Comparison of ENCODE assay signal across 10 cellular contexts in the genomic region with DNA sequence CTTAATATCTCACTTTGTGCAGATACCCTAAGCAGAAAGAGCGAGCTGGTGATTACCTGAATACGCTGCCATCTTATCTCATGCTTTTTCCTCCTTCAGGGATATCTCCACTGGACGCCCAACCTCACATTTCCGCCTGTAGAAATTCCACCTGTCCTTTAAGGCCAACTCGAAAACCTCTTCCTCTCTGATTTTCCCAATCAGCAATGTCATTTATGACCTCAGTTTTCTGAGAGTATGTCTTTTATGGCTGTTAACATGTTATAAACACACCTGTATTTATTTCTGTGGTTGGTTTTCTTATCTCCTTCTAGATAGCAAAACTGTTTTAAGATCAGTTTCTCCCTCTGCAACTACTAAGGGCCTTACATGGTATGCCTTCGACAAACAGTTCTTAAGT. TPM values are rescaled to one million over a fixed set of nuclear protein-coding genes. Genes with fewer than 3 reads are reported as not detected.
A peak's percentile ranks its signal among the peaks of the same experiment; 100 is the strongest.
DNase-seq lines count a peak whose midpoint lies in the region; ATAC-seq, FAIRE-seq and TF ChIP-seq lines count a peak whose summit lies in the region.
"Had no signal": no experiment of that assay in that cellular context is flagged by ENCODE, and none has a peak within 500 bp of the region (broad histone marks: within the 10 kb centered on the region; RNA-seq: fewer than 3 reads in every experiment).

No MANE protein-coding gene starts in this region.

- no peak for TF ChIP-seq POLR2A in H1 (IDR thresholded peaks at IDR 0.05; ENCODE audit: control extremely low read depth in 1 of 2, low read depth in 2 of 2, low read length in 2 of 2)

- H2AFZ ChIP-seq in H9 (ENCODE audit: low read length), result no peak overlapping the region
- H2AFZ ChIP-seq in PC-9, result no peak overlapping the region
- no peak overlapping the region for H2AFZ ChIP-seq in H1 (ENCODE audit: low read length)

- H4K5ac ChIP-seq in H9 (ENCODE audit: insufficient read length, low read depth, low read length), result no peak overlapping the region
- H4K5ac ChIP-seq in H1 (ENCODE audit: insufficient read length, low read depth, low read length), result no peak overlapping the region

- H3K4me1 ChIP-seq in H9 (ENCODE audit: insufficient read depth, low read length) (no peaks in the 10 kb centered on the region; the same call in 1 of the 2 replicates), PC-9 (replicated peaks; ENCODE audit: insufficient read depth) (peaks cover 20% of the 10 kb centered on the region), H1 (replicated peaks in 1 of 4; ENCODE audit: control insufficient read depth in 3 of 4, insufficient read depth in 4 of 4, low read length in 3 of 4) (peaks cover 0 to 8% (median 5%) of the 10 kb centered on the region in 4 experiments; a peak in 6 of 7 replicates), psoas muscle (peaks cover 35% of the 10 kb centered on the region)

- H3K14ac ChIP-seq in H9 (ENCODE audit: insufficient read depth, low read length) (no peak overlapping the region), H1 (ENCODE audit: insufficient read length) (no peak overlapping the region)

- H3T11ph ChIP-seq in H9 (ENCODE audit: low read length), result no peak overlapping the region

- no peak overlapping the region for H3K56ac ChIP-seq in H9 (ENCODE audit: insufficient read length, low read depth, low read length)
- no peak overlapping the region for H3K56ac ChIP-seq in H1 (replicated peaks; ENCODE audit: insufficient read length, low read depth, low read length)

- H3K9me3 ChIP-seq in H9 (ENCODE audit: control insufficient read depth, low read depth, low read length) (no peaks in the 10 kb centered on the region), PC-9 (ENCODE audit: insufficient read depth, low read depth) (no peaks in the 10 kb centered on the region), H1 (ENCODE audit: insufficient read depth in 2 of 2, low read depth in 1 of 2, low read length in 1 of 2) (no peaks in the 10 kb centered on the region), psoas muscle (no peaks in the 10 kb centered on the region)

- no peaks in the 10 kb centered on the region for H3K79me1 ChIP-seq in H9 (ENCODE audit: insufficient read depth, low read depth, low read length, poor library complexity, severe bottlenecking)
- H3K79me1 ChIP-seq in H1 (ENCODE audit: low read depth, low read length), result no peaks in the 10 kb centered on the region

- no peak for FAIRE-seq in H1 (lab: Jason Lieb, UNC)

- H3K27ac Mint-ChIP-seq in H9, result no peak overlapping the region

- no peaks in the 10 kb centered on the region for H3K36me3 ChIP-seq in PC-9 (ENCODE audit: low read depth)
- no peaks in the 10 kb centered on the region for H3K36me3 ChIP-seq in H1 (ENCODE audit: control insufficient read depth in 2 of 4, insufficient read depth in 4 of 4, low read length in 3 of 4)
- H3K36me3 ChIP-seq in psoas muscle (ENCODE audit: insufficient read depth in 1 of 2, low read depth in 1 of 2), result peaks cover 0 to 3% of the 10 kb centered on the region in 2 donors

- H3K4me3 ChIP-seq in PC-9 (no peak overlapping the region), H1 (ENCODE audit: extremely low read depth in 1 of 4, insufficient read depth in 2 of 4, low read depth in 3 of 4, low read length in 4 of 4) (peak overlapping the region in 1 of 4 experiments; percentile 68; a peak in 1 of 8 replicates), psoas muscle (no peak overlapping the region)

- H2BK12ac ChIP-seq in H9 (ENCODE audit: insufficient read length, low read depth, low read length) (no peak overlapping the region), H1 (ENCODE audit: low read depth, low read length) (no peak overlapping the region)

- H3K18ac ChIP-seq in H9 (ENCODE audit: insufficient read length, low read depth, low read length), result no peak overlapping the region
- H3K18ac ChIP-seq in H1 (ENCODE audit: extremely low read depth, low read length), result no peak overlapping the region

- peaks cover 0 to 9% (median 0%) of the 10 kb centered on the region in 3 experiments; a peak in 1 of 7 replicates for H3K36me3 Mint-ChIP-seq in H9 (ENCODE audit: insufficient read depth in 1 of 3, low read depth in 3 of 3)

- H4K8ac ChIP-seq in H9 (replicated peaks; ENCODE audit: insufficient read length, low read depth, low read length) (no peak overlapping the region), H1 (ENCODE audit: extremely low read depth, insufficient read depth, low read length) (no peak overlapping the region)

- whole genome bisulfite sequencing in H9 (ENCODE audit: extremely low coverage, insufficient read length, low lambda C conversion rate), result no CpG with 5 or more reads among the region's 6 CpGs
- 89% methylated on average over 6 of the region's 6 CpGs; no CpG with 5 or more reads in 1 of the 2 experiments for WGBS in H1 (ENCODE audit: extremely low coverage in 1 of 2, insufficient coverage in 1 of 2, insufficient read length in 1 of 2, insufficient replicate concordance in 2 of 2, low coverage in 1 of 2, low lambda C conversion rate in 2 of 2, missing lambda C conversion rate in 1 of 2), 2 experiments
- WGBS in psoas muscle, 3 donors, result 93 to 97% (median 95%) methylated on average over 6 of the region's 6 CpGs

- no peak overlapping the region for H2BK15ac ChIP-seq in H9 (ENCODE audit: low read depth, low read length)
- H2BK15ac ChIP-seq in H1 (ENCODE audit: low read length), result no peak overlapping the region

- peaks cover 5% of the 10 kb centered on the region for H3K23me2 ChIP-seq in H9 (ENCODE audit: insufficient read length, low read depth, low read length, poor library complexity, severe bottlenecking)
- H3K23me2 ChIP-seq in H1 (ENCODE audit: low read depth, low read length), result peaks cover 5% of the 10 kb centered on the region; the same call in 1 of the 2 replicates

- H2BK20ac ChIP-seq in H9 (ENCODE audit: low read depth, low read length, poor library complexity, severe bottlenecking) (no peak overlapping the region), H1 (ENCODE audit: low read length) (no peak overlapping the region)

- TF ChIP-seq EP300 in H1 (IDR thresholded peaks at IDR 0.05; ENCODE audit: borderline replicate concordance in 1 of 2, low read depth in 2 of 2, low read length in 2 of 2), result no peak

- H3K27ac ChIP-seq in H9 (ENCODE audit: insufficient read length, low read depth, low read length) (no peak overlapping the region), PC-9 (no peak overlapping the region), H1 (ENCODE audit: low read depth, low read length) (no peak overlapping the region), psoas muscle (peak overlapping the region; percentile 84)

- TF ChIP-seq CTCF in H9 (conservative IDR thresholded peaks at IDR 0.05) (no peak), PC-9 (conservative IDR thresholded peaks at IDR 0.05) (no peak), H1 (IDR thresholded peaks at IDR 0.05; ENCODE audit: control extremely low read depth in 1 of 3, insufficient read depth in 1 of 3, low read depth in 1 of 3, low read length in 3 of 3) (no peak), psoas muscle (IDR thresholded peaks at IDR 0.05) (no peak)

- peak overlapping the region; percentile 25 to 81 for H3K4me3 Mint-ChIP-seq in H9

- POLR2A ChIA-PET in PC-9 (lab: Charles Lee; ENCODE audit: unreplicated experiment), result interaction anchor here (0.6 kb wide), 1 partner anchor 46 kb away, joined by 4 read pairs; no protein-coding TSS in a partner anchor
- POLR2A ChIA-PET in H1 (lab: Charles Lee; ENCODE audit: partially characterized antibody), result no interaction called here

- CTCF ChIA-PET in PC-9 (lab: Charles Lee) (interaction anchor here (0.5 to 1.6 kb wide), 4 partner anchors 29 to 105 kb away, joined by 3 to 10 read pairs (median 4); no protein-coding TSS in a partner anchor), H1 (lab: Charles Lee; ENCODE audit: partially characterized antibody) (interaction anchor here (0.6 to 12.5 kb wide), 27 partner anchors 10 to 1333 kb away, joined by 3 to 180 read pairs (median 6); no protein-coding TSS in a partner anchor)

- ATAC-seq in psoas muscle (no peak), HG03139 (IDR thresholded peaks at IDR 0.05; ENCODE audit: unreplicated experiment) (no peak)

- peak overlapping the region; percentile 37 for H3K4me2 ChIP-seq in H9 (ENCODE audit: insufficient read depth, insufficient read length, low read length)
- H3K4me2 ChIP-seq in PC-9, result peak overlapping the region; percentile 94
- peak overlapping the region; percentile 32 to 95; a peak in 3 of 4 replicates for H3K4me2 ChIP-seq in H1 (ENCODE audit: insufficient read depth in 1 of 2, low read depth in 2 of 2, low read length in 2 of 2)

- no peaks in the 10 kb centered on the region for H3K27me3 ChIP-seq in H9 (ENCODE audit: insufficient read depth, low read length)
- no peaks in the 10 kb centered on the region for H3K27me3 ChIP-seq in PC-9 (ENCODE audit: insufficient read depth, low read depth)
- peaks cover 0 to 23% (median 8%) of the 10 kb centered on the region in 4 experiments; a peak in 6 of 7 replicates for H3K27me3 ChIP-seq in H1 (replicated peaks in 1 of 4; ENCODE audit: control insufficient read depth in 3 of 4, extremely low read depth in 1 of 4, insufficient read depth in 3 of 4, low read length in 3 of 4)
- H3K27me3 ChIP-seq in psoas muscle (ENCODE audit: insufficient read depth in 3 of 3, low read length in 2 of 3), result no peaks in the 10 kb centered on the region

- H3K4me1 Mint-ChIP-seq in H9, result peaks cover 18 to 20% of the 10 kb centered on the region in 2 experiments

- no peaks in the 10 kb centered on the region for H4K20me1 ChIP-seq in H9 (ENCODE audit: control insufficient read depth, insufficient read depth, insufficient read length)
- no peaks in the 10 kb centered on the region for H4K20me1 ChIP-seq in PC-9 (ENCODE audit: insufficient read depth)
- H4K20me1 ChIP-seq in H1 (replicated peaks in 1 of 2; ENCODE audit: control insufficient read depth in 1 of 2, insufficient read depth in 2 of 2, low read length in 2 of 2), result no peaks in the 10 kb centered on the region

- H2AK5ac ChIP-seq in H9 (ENCODE audit: insufficient read length, low read length), result no peak overlapping the region
- H2AK5ac ChIP-seq in H1 (ENCODE audit: low read depth, low read length), result no peak overlapping the region

- H3K23ac ChIP-seq in H9 (ENCODE audit: insufficient read length, low read depth, low read length) (no peak overlapping the region), H1 (ENCODE audit: insufficient read length) (no peak overlapping the region)

- 0 out of 2 replicates have a peak, but pooled peaks cover 2% of the 10 kb centered on the region for H3K9me2 ChIP-seq in PC-9 (ENCODE audit: insufficient read depth)

- no peaks in the 10 kb centered on the region for H3K79me2 ChIP-seq in H9 (ENCODE audit: insufficient read depth, low read length)
- no peaks in the 10 kb centered on the region for H3K79me2 ChIP-seq in PC-9 (ENCODE audit: low read depth)
- no peaks in the 10 kb centered on the region for H3K79me2 ChIP-seq in H1 (ENCODE audit: control insufficient read depth in 1 of 2, insufficient read depth in 2 of 2, low read length in 2 of 2)

- H3K4ac ChIP-seq in H9 (ENCODE audit: low read depth, low read length) (no peak overlapping the region), H1 (replicated peaks; ENCODE audit: insufficient read length, low read depth, low read length) (no peak overlapping the region)

- peaks cover 26% of the 10 kb centered on the region for H3K27me3 Mint-ChIP-seq in H9 (ENCODE audit: low read depth)

- H3F3A ChIP-seq in PC-9 (ENCODE audit: insufficient read depth, low read depth), result peaks cover 4% of the 10 kb centered on the region; the same call in 1 of the 2 replicates

- no peak for TF ChIP-seq RAD21 in H1 (IDR thresholded peaks at IDR 0.05 in 1 of 2, conservative IDR thresholded peaks at IDR 0.05 in 1 of 2; ENCODE audit: low read depth in 2 of 2, low read length in 2 of 2)

- H2BK120ac ChIP-seq in H9 (ENCODE audit: low read depth, low read length, poor library complexity, severe bottlenecking) (no peak overlapping the region), H1 (replicated peaks; ENCODE audit: low read depth, low read length) (no peak overlapping the region)

- intact Hi-C loops in PC-9 (cut with micrococcal nuclease; ENCODE audit: unreplicated experiment) (loop anchor here (1.0 kb wide), 1 partner anchor 42 kb away; no protein-coding TSS in a partner anchor), psoas muscle (cut with DNase I) (loop anchor here (1.0 to 2.0 kb wide), 2 partner anchors 39 to 42 kb away; no protein-coding TSS in a partner anchor)

- H3K9me3 Mint-ChIP-seq in H9, result no peaks in the 10 kb centered on the region

- H2BK5ac ChIP-seq in H9 (ENCODE audit: insufficient read length, low read length) (no peak overlapping the region), H1 (ENCODE audit: low read depth, low read length) (no peak overlapping the region)

- DNase-seq in H9 (no peak), PC-9 (no peak), H1 (ENCODE audit: low read depth in 1 of 2, low spot score in 2 of 2) (no peak), psoas muscle (no peak), NCI-H187 (lab: John Stamatoyannopoulos, UW) (no peak), AML-193 (lab: John Stamatoyannopoulos, UW) (no peak)
- DNase-seq in activated effector memory CD4-positive, alpha-beta T cell treated with Interleukin-2 at 50 U/mL for 16 hours, result no peak
- DNase-seq: NCI-H226 had no signal

- H4K91ac ChIP-seq in H9 (ENCODE audit: insufficient read length, low read depth, low read length) (no peak overlapping the region), H1 (replicated peaks; ENCODE audit: insufficient read length, low read length) (no peak overlapping the region)

- BruUV-seq in PC-9 (replicated peaks; lab: Mats Ljungman, UMichigan), result no TSS peak

- H3K9ac ChIP-seq in H9 (ENCODE audit: extremely low read depth, insufficient read length, low read length), result no peak overlapping the region
- no peak overlapping the region for H3K9ac ChIP-seq in H1 (replicated peaks in 1 of 4; ENCODE audit: extremely low read depth in 1 of 4, low read depth in 3 of 4, low read length in 3 of 4)

RNA-seq across cellular contexts. Expression of a gene that starts 41.1 kb away (rescaled TPM):
- total RNA-seq in H9 (2021) (0.02 and 0.35 TPM in 2 replicates), PC-9 (2021) (not detected in 2 replicates), psoas muscle (10 to 100 TPM; 15.7 to 61.1 (median 20.9) TPM)
- 0.39 and 0.46 TPM in 2 replicates for total RNA-seq in H1 (2021; fragmentation: NEBNext Ultra II Directional; extraction: Animal tissue kit (Norgen Biotek cat#: 25700))
- polyA plus RNA-seq in H1 (2011; rRNA removed) (0.50 and 0.54 TPM in 2 replicates), psoas muscle (10 to 100 TPM; 14.4 to 25.0 (median 21.1) TPM)
- polyA plus RNA-seq in H1 (2011; cell fraction: cytosol; rRNA removed), result 0.47 TPM
- 0.46 TPM for polyA plus RNA-seq in H1 (2011; cell fraction: nucleus; rRNA removed)
- 0.24 to 0.45 TPM (median 0.36 TPM) in 4 replicates for polyA plus RNA-seq in H1 (2012, experiment 1 of 2)
- polyA plus RNA-seq in H1 (2012, experiment 2 of 2), result 0.35 TPM
- polyA plus RNA-seq in H1 (2013, experiment 1 of 2), result 0.30 TPM
- polyA plus RNA-seq in H1 (2013, experiment 2 of 2), result 0.26 TPM
- 0.44 and 0.61 TPM in 2 replicates for polyA minus RNA-seq in H1 (2011; rRNA and poly(A)+ RNA removed)
- not detected for polyA minus RNA-seq in H1 (2011; cell fraction: cytosol; rRNA and poly(A)+ RNA removed)
- 0.50 TPM for polyA minus RNA-seq in H1 (2011; cell fraction: nucleus; rRNA and poly(A)+ RNA removed)
- total RNA-seq: T-helper 1 cell treated with Interleukin-12 subunit alpha and Interleukin-12 subunit beta and Interleukin-4 antibody, amounts not matched to agents 30 ng/mL and 1 ng/mL, for 36 hours had no signal

Comparison
In these comparisons a context has a peak if more than half of its experiments do, and no peak if none do; other contexts are left out.
1. H3K4me2 ChIP-seq: peak in every context shown above with its lines; median percentile 94 in PC-9; 64 in H1; 37 in H9.
2. RNA of a gene that starts 41.1 kb away (total RNA-seq): 15.7 to 61.1 TPM in psoas muscle; 0.39 to 0.46 TPM in H1, 0.02 to 0.35 TPM in H9 and not detected in PC-9; every median in the first group is over 10 times any median in the second.